Comparison of ENCODE assay signal across 9 cellular contexts in the genomic region with DNA sequence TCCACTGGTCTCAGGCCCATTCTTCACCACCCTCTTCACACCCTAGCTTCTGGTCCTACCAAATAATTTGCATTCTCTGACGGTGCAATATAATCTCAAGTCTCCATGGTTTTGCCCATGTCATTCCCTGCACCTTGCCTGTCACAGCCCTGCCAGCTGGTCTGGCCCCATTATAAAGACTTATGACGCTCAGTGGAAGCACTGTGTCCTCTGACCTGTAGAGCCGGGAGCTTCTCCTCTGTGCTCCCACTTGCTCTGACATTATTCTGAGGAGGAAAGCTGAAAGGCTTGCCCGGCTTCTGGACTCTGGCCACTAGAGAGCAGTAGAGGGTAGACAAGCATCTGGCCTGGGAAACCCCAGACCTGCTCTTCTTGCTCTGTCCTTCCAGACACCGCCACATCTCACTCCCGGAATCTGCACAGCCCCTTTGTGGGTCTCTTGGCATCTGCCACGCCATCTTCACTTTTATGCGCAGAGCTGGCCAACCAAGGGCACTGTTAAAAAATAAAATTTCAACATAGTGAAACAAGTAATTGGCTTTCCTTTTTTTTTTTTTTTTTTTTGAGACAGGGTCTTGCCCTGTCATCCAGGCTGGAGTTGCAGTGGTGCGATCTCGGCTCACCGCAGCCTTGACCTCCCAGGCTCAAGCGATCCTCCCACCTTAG. TPM values are rescaled to one million over a fixed set of nuclear protein-coding genes. Genes with fewer than 3 reads are reported as not detected.
DNase-seq lines count a peak whose midpoint lies in the region; ATAC-seq and TF ChIP-seq lines count a peak whose summit lies in the region.
"Had no signal": no experiment of that assay in that cellular context is flagged by ENCODE, and none has a peak within 500 bp of the region (broad histone marks: within the 10 kb centered on the region; RNA-seq: fewer than 3 reads in every experiment).

No MANE protein-coding gene starts in this region.

- no peak overlapping the region for H2AFZ ChIP-seq in H9 (ENCODE audit: low read length)

- no peak overlapping the region for H3K23ac ChIP-seq in H9 (ENCODE audit: insufficient read length, low read depth, low read length)

- no peaks in the 10 kb centered on the region for H3K79me2 ChIP-seq in H9 (ENCODE audit: insufficient read depth, low read length)

- no peak overlapping the region for H3K56ac ChIP-seq in H9 (ENCODE audit: insufficient read length, low read depth, low read length)

- H3K4me1 Mint-ChIP-seq in H9 = peaks cover 12 to 14% of the 10 kb centered on the region in 2 experiments

- H2BK15ac ChIP-seq in H9 (ENCODE audit: low read depth, low read length) = no peak overlapping the region

- TF ChIP-seq CTCF in H9 (conservative IDR thresholded peaks at IDR 0.05) (peak; percentile 95), RWPE2 (IDR thresholded peaks at IDR 0.05; ENCODE audit: poor library complexity, severe bottlenecking) (peak; percentile 71), fibroblast of the aortic adventitia (IDR thresholded peaks at IDR 0.05; ENCODE audit: insufficient read depth, low read length) (peak; percentile 97), neutrophil (IDR thresholded peaks at IDR 0.05) (peak; percentile 67)

- no peak overlapping the region for H3K4me2 ChIP-seq in H9 (ENCODE audit: insufficient read depth, insufficient read length, low read length)

- no peaks in the 10 kb centered on the region for H3K36me3 Mint-ChIP-seq in H9 (ENCODE audit: insufficient read depth in 1 of 3, low read depth in 3 of 3)

- H3K4me1 ChIP-seq in H9 (ENCODE audit: insufficient read depth, low read length) (no peaks in the 10 kb centered on the region), RWPE2 (ENCODE audit: insufficient read depth, poor library complexity, severe bottlenecking) (no peaks in the 10 kb centered on the region), neutrophil (ENCODE audit: control insufficient read depth in 1 of 2, insufficient read depth in 1 of 2, low read depth in 1 of 2, low read length in 1 of 2) (no peaks in the 10 kb centered on the region)

- no peak overlapping the region for H2BK20ac ChIP-seq in H9 (ENCODE audit: low read depth, low read length, poor library complexity, severe bottlenecking)

- H3K36me3 ChIP-seq in MG63 (no peaks in the 10 kb centered on the region), RWPE2 (ENCODE audit: low read depth) (no peaks in the 10 kb centered on the region), neutrophil (no peaks in the 10 kb centered on the region)

- H3K27ac ChIP-seq in H9 (ENCODE audit: insufficient read length, low read depth, low read length) = no peak overlapping the region
- no peak overlapping the region for H3K27ac ChIP-seq in RWPE2 (ENCODE audit: poor library complexity, severe bottlenecking)
- H3K27ac ChIP-seq in neutrophil = no peak overlapping the region
- H3K27ac ChIP-seq in temporal lobe (ENCODE audit: low read depth, low read length) = peak overlapping the region; percentile 36
- H3K27ac ChIP-seq: skin epidermis had no signal

- no peak overlapping the region for H2BK12ac ChIP-seq in H9 (ENCODE audit: insufficient read length, low read depth, low read length)

- no peaks in the 10 kb centered on the region for H4K20me1 ChIP-seq in H9 (ENCODE audit: control insufficient read depth, insufficient read depth, insufficient read length)

- no peaks in the 10 kb centered on the region for H3K79me1 ChIP-seq in H9 (ENCODE audit: insufficient read depth, low read depth, low read length, poor library complexity, severe bottlenecking)

- no CpG with 5 or more reads among the region's 12 CpGs for WGBS in H9 (ENCODE audit: extremely low coverage, insufficient read length, low lambda C conversion rate)

- H4K91ac ChIP-seq in H9 (ENCODE audit: insufficient read length, low read depth, low read length) = no peak overlapping the region

- H4K8ac ChIP-seq in H9 (replicated peaks; ENCODE audit: insufficient read length, low read depth, low read length) = no peak overlapping the region

- H3K4me3 Mint-ChIP-seq in H9 = no peak overlapping the region

- H3K27ac Mint-ChIP-seq in H9 = no peak overlapping the region; a peak in 1 of 7 replicates

- H3K9me3 Mint-ChIP-seq in H9 = no peaks in the 10 kb centered on the region

- no peaks in the 10 kb centered on the region for H3K9me3 ChIP-seq in H9 (ENCODE audit: control insufficient read depth, low read depth, low read length)
- no peaks in the 10 kb centered on the region; the same call in 1 of the 2 replicates for H3K9me3 ChIP-seq in MG63
- H3K9me3 ChIP-seq in RWPE2 (ENCODE audit: severe bottlenecking) = no peaks in the 10 kb centered on the region
- no peaks in the 10 kb centered on the region for H3K9me3 ChIP-seq in neutrophil

- no peak overlapping the region for H3K9ac ChIP-seq in H9 (ENCODE audit: extremely low read depth, insufficient read length, low read length)

- H2BK120ac ChIP-seq in H9 (ENCODE audit: low read depth, low read length, poor library complexity, severe bottlenecking) = no peak overlapping the region

- H3K14ac ChIP-seq in H9 (ENCODE audit: insufficient read depth, low read length) = no peak overlapping the region

- H3K4ac ChIP-seq in H9 (ENCODE audit: low read depth, low read length) = no peak overlapping the region

- DNase-seq in GM03348 (ENCODE audit: low spot score) (peak; percentile 91), H9 (peak; percentile 91), MG63 (peak; percentile 79), RWPE2 (ENCODE audit: low spot score) (no peak), fibroblast of the aortic adventitia (ENCODE audit: low read depth) (peak; percentile 89)
- DNase-seq in activated T-helper 1 cell treated with anti-CD3 and anti-CD28 coated beads, Interleukin-2, amount 50 U/mL, for 16 hours (ENCODE audit: low read depth in 1 of 2, low spot score in 1 of 2) = peak; percentile 50 to 61

- H3T11ph ChIP-seq in H9 (ENCODE audit: low read length) = no peak overlapping the region

- no peaks in the 10 kb centered on the region; the same call in none of the 2 replicates for H3K27me3 Mint-ChIP-seq in H9 (ENCODE audit: low read depth)

- H2BK5ac ChIP-seq in H9 (ENCODE audit: insufficient read length, low read length) = no peak overlapping the region

- no peak overlapping the region for H2AK5ac ChIP-seq in H9 (ENCODE audit: insufficient read length, low read length)

- H3K4me3 ChIP-seq in MG63 = no peak overlapping the region
- H3K4me3 ChIP-seq in RWPE2 (ENCODE audit: severe bottlenecking) = no peak overlapping the region
- H3K4me3 ChIP-seq in fibroblast of the aortic adventitia (ENCODE audit: low read depth, low read length) = no peak overlapping the region
- H3K4me3 ChIP-seq in neutrophil (ENCODE audit: low read depth in 1 of 2, low read length in 1 of 2) = no peak overlapping the region
- H3K4me3 ChIP-seq: skin epidermis had no signal

- H3K23me2 ChIP-seq in H9 (ENCODE audit: insufficient read length, low read depth, low read length, poor library complexity, severe bottlenecking) = no peaks in the 10 kb centered on the region

- no peak overlapping the region for H3K18ac ChIP-seq in H9 (ENCODE audit: insufficient read length, low read depth, low read length)

- ATAC-seq in RWPE2 (ENCODE audit: low read depth) = peak; percentile 83

- H3K27me3 ChIP-seq in H9 (ENCODE audit: insufficient read depth, low read length) = no peaks in the 10 kb centered on the region
- H3K27me3 ChIP-seq in MG63 = no peaks in the 10 kb centered on the region
- H3K27me3 ChIP-seq in RWPE2 (ENCODE audit: insufficient read depth, poor library complexity, severe bottlenecking) = no peaks in the 10 kb centered on the region
- H3K27me3 ChIP-seq in neutrophil = peaks cover 39% of the 10 kb centered on the region

- H4K5ac ChIP-seq in H9 (ENCODE audit: insufficient read length, low read depth, low read length) = no peak overlapping the region

RNA-seq across cellular contexts. Expression of gene NENF, which starts 44.4 kb away (rescaled TPM):
- total RNA-seq in H9 (2021) = 28.3 and 28.4 TPM in 2 replicates
- total RNA-seq in MG63 (2014; rRNA removed; shearing (Covaris generic); ENCODE audit: low replicate concordance) = 143 and 147 TPM in 2 replicates
- total RNA-seq in fibroblast of the aortic adventitia (ENCODE audit: low replicate concordance) = 38.4 and 43.3 TPM in 2 replicates
- total RNA-seq in temporal lobe = 19.9 TPM
